9 cellular contexts compared by ENCODE assay signal in the genomic region with DNA sequence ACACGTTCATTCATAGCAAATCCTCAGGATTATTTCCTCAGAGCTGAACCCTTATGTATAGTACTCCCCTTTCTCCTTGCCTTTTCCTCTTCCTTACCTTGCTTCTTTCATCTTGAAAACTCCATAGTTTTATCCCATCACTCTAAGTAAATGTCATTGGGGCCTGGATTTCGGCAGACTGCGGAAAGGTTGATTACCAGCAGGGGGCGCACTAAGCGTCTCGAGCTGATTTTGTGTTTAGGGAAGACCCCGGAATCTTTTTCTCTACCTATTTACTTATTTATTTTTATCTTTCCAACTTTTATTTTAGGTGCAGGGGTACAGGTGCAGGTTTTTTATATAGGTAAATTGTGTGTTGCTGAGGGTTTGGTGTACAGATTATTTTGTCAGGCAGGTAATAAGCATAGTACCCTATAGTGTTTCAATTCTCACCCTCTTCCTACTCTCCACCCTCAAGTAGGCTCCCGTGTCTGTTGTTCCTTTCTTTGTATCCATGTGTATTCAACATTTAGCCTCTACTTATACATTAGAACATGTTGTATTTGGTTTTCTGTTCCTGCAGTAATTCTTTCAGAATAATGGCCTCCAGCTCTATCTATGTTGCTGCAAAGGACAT.
A peak's percentile ranks its signal among the peaks of the same experiment; 100 is the strongest.
DNase-seq lines count a peak whose midpoint lies in the region; ATAC-seq and TF ChIP-seq lines count a peak whose summit lies in the region.
"Had no signal": no experiment of that assay in that cellular context is flagged by ENCODE, and none has a peak within 500 bp of the region (broad histone marks: within the 10 kb centered on the region; RNA-seq: fewer than 3 reads in every experiment).

No MANE protein-coding gene starts in this region.

- H3K36me3 ChIP-seq in KMS-11 (ENCODE audit: insufficient read depth): no peaks in the 10 kb centered on the region
- H3K36me3 ChIP-seq: SJCRH30 had no signal

- no peak overlapping the region for H3K4me2 ChIP-seq in KMS-11

- no peak overlapping the region for H3K9ac ChIP-seq in KMS-11

- no peak overlapping the region for H3K27ac ChIP-seq in KMS-11
- H3K27ac ChIP-seq: SJCRH30 had no signal

- DNase-seq in EH (ENCODE audit: low read depth) (peak; percentile 38), fibroblast of pulmonary artery (ENCODE audit: low read depth) (peak; percentile 48), retina (peak; percentile 50), islet precursor cell (no peak)
- DNase-seq in activated CD4-positive, alpha-beta T cell treated with anti-CD3 and anti-CD28 coated beads, Interleukin-2, amount 50 U/mL, for 1 hour: peak; percentile 24

- no peaks in the 10 kb centered on the region for H3K4me1 ChIP-seq in KMS-11 (ENCODE audit: low read depth, poor library complexity, severe bottlenecking)
- H3K4me1 ChIP-seq: SJCRH30 had no signal

- H4K20me1 ChIP-seq in KMS-11 (ENCODE audit: insufficient read depth): no peaks in the 10 kb centered on the region

- no peak overlapping the region for H2AFZ ChIP-seq in KMS-11 (ENCODE audit: low read depth)

- H3K4me3 ChIP-seq in KMS-11 (IDR thresholded peaks at IDR 0.05; ENCODE audit: insufficient read depth, low read depth, low read length) (no peak overlapping the region), fibroblast of pulmonary artery (replicated peaks; ENCODE audit: low read depth, low read length) (no peak overlapping the region)
- H3K4me3 ChIP-seq: SJCRH30 had no signal

- H3K79me2 ChIP-seq in KMS-11 (ENCODE audit: insufficient read depth, low read depth): no peaks in the 10 kb centered on the region

- ATAC-seq in GM19452 (IDR thresholded peaks at IDR 0.05; ENCODE audit: unreplicated experiment) (no peak), GM19463 (IDR thresholded peaks at IDR 0.05; ENCODE audit: unreplicated experiment) (no peak)

- peak; percentile 98 for TF ChIP-seq CTCF in KMS-11 (conservative IDR thresholded peaks at IDR 0.05; ENCODE audit: low read depth, low read length)
- peak; percentile 80 for TF ChIP-seq CTCF in fibroblast of pulmonary artery (IDR thresholded peaks at IDR 0.05; ENCODE audit: low read length, missing control alignments)

- no peaks in the 10 kb centered on the region for H3K27me3 ChIP-seq in KMS-11 (ENCODE audit: insufficient read depth, low read depth)
- H3K27me3 ChIP-seq: SJCRH30 had no signal
